ENCODE assay signal across 11 cellular contexts in genomic region chr4:76212301-76212700, GRCh38. TPM values are rescaled to one million over a fixed set of nuclear protein-coding genes. Genes with fewer than 3 reads are reported as not detected.
DNase-seq lines count a peak whose midpoint lies in the region; ATAC-seq, FAIRE-seq and TF ChIP-seq lines count a peak whose summit lies in the region.
"Had no signal": no experiment of that assay in that cellular context is flagged by ENCODE, and none has a peak within 500 bp of the region (broad histone marks: within the 10 kb centered on the region; RNA-seq: fewer than 3 reads in every experiment).

No MANE protein-coding gene starts in this region.

- FAIRE-seq in A549 (lab: Jason Lieb, UNC) = no peak
- FAIRE-seq: endometrium, urothelium cell line had no signal

- TF ChIP-seq CTCF in A549 (IDR thresholded peaks at IDR 0.05) (no peak), chondrocyte (IDR thresholded peaks at IDR 0.05) (no peak)

- H3K27ac Mint-ChIP-seq in chondrocyte (ENCODE audit: unreplicated experiment) = peak overlapping the region; percentile 99

- no peaks in the 10 kb centered on the region for H3K9me3 Mint-ChIP-seq in chondrocyte (ENCODE audit: low read depth)

- POLR2A ChIA-PET in A549 (lab: Yijun Ruan, JAX) = interaction anchor here (0.5 to 1.8 kb wide), 3 partner anchors 19 to 95 kb away, joined by 3 to 5 read pairs (median 3); no protein-coding TSS in a partner anchor

- H3K27ac ChIP-seq in A549 (peak overlapping the region; percentile 98 to 99; a peak in 5 of 6 replicates), HUES48 (ENCODE audit: low read depth, low read length) (no peak overlapping the region), muscle layer of duodenum (ENCODE audit: low read length) (peak overlapping the region; percentile 94)

- no peak for TF ChIP-seq EP300 in A549 (IDR thresholded peaks at IDR 0.05)

- CTCF ChIA-PET in A549 (lab: Yijun Ruan, JAX) = interaction anchor here (1.3 to 2.9 kb wide), 2 partner anchors 12 to 32 kb away, joined by 4 to 18 read pairs; no protein-coding TSS in a partner anchor

- peak overlapping the region; percentile 98 for H3K4me2 ChIP-seq in A549

- no peak for TF ChIP-seq POLR2A in A549 (IDR thresholded peaks at IDR 0.05; ENCODE audit: low read length)

- H3K9me3 ChIP-seq in A549 (no peaks in the 10 kb centered on the region), HUES48 (ENCODE audit: control insufficient read depth, insufficient read depth, low read length) (no peaks in the 10 kb centered on the region), muscle layer of duodenum (ENCODE audit: control insufficient read depth in 1 of 2, low read length in 2 of 2) (no peaks in the 10 kb centered on the region)

- H3K4me1 Mint-ChIP-seq in chondrocyte (ENCODE audit: low read depth) = peaks cover 59% of the 10 kb centered on the region

- H3K4me3 Mint-ChIP-seq in chondrocyte (ENCODE audit: unreplicated experiment) = peak overlapping the region; percentile 96

- 87% methylated on average over 2 of the region's 2 CpGs for WGBS in A549 (ENCODE audit: missing lambda C conversion rate)

- ATAC-seq in A549 (no peak), HG03460 (IDR thresholded peaks at IDR 0.05; ENCODE audit: unreplicated experiment) (no peak), GM19455 (IDR thresholded peaks at IDR 0.05; ENCODE audit: unreplicated experiment) (no peak)

- no peak for DNase-seq in A549 (ENCODE audit: low read depth in 1 of 2, low spot score in 1 of 2)
- DNase-seq in chondrocyte (ENCODE audit: low spot score) = no peak
- no peak for DNase-seq in T-helper 9 cell
- no peak for DNase-seq in NCI-H146 (lab: John Stamatoyannopoulos, UW)
- DNase-seq: NCI-H2029 had no signal

- no peaks in the 10 kb centered on the region for H3K36me3 ChIP-seq in HUES48 (ENCODE audit: control insufficient read depth, insufficient read depth, low read length)
- no peaks in the 10 kb centered on the region for H3K36me3 ChIP-seq in muscle layer of duodenum (ENCODE audit: control insufficient read depth in 1 of 2, insufficient read depth in 2 of 2, low read length in 2 of 2)

- H3K4me1 ChIP-seq in A549 (peaks cover 42% of the 10 kb centered on the region), HUES48 (ENCODE audit: control insufficient read depth, insufficient read depth, low read length) (peaks cover 25% of the 10 kb centered on the region), muscle layer of duodenum (ENCODE audit: control insufficient read depth in 1 of 2, insufficient read depth in 2 of 2, low read length in 2 of 2) (peaks cover 48 to 52% of the 10 kb centered on the region in 2 donors)

- TF ChIP-seq RAD21 in A549 (conservative IDR thresholded peaks at IDR 0.05 in 1 of 2, IDR thresholded peaks at IDR 0.05 in 1 of 2) = no peak

- H3K9ac ChIP-seq in HUES48 (ENCODE audit: low read depth, low read length) = no peak overlapping the region

- H3K27me3 ChIP-seq in HUES48 (ENCODE audit: control insufficient read depth, insufficient read depth, low read length) (peaks cover 5% of the 10 kb centered on the region; the same call in 1 of the 2 replicates), muscle layer of duodenum (ENCODE audit: low read depth, low read length) (no peaks in the 10 kb centered on the region)

- H3K4me3 ChIP-seq in A549 (peak overlapping the region; percentile 78), HUES48 (ENCODE audit: low read depth, low read length) (peak overlapping the region; percentile 82), muscle layer of duodenum (ENCODE audit: low read depth in 1 of 2, low read length in 2 of 2) (peak overlapping the region; percentile 71 to 81)

- H3K36me3 Mint-ChIP-seq in chondrocyte (ENCODE audit: low read depth) = no peaks in the 10 kb centered on the region

- no peaks in the 10 kb centered on the region for H3K27me3 Mint-ChIP-seq in chondrocyte (ENCODE audit: low read depth)

TF ChIP-seq in A549, 52 proteins besides CTCF, POLR2A, EP300 and RAD21:
- no peak for TF ChIP-seq POLR2AphosphoS2 (conservative IDR thresholded peaks at IDR 0.05; ENCODE audit: low read length)

RNA-seq across cellular contexts. Expression of gene SCARB2, which starts 1.3 kb away (rescaled TPM):
- 65.4 and 73.4 TPM in 2 replicates for polyA plus RNA-seq in A549 (2011; rRNA removed)
- polyA plus RNA-seq in A549 (2012; cell fraction: cytosol; rRNA removed) = 14.4 and 15.0 TPM in 2 replicates
- polyA plus RNA-seq in A549 (2012; cell fraction: nucleus; rRNA removed) = 11.6 and 16.1 TPM in 2 replicates
- polyA plus RNA-seq in A549 (2017; fragmentation: RNase III; extraction: RNeasy Plus Mini Kit Qiagen cat#74134 plus additional on column Dnase treatment) = 44.3 to 48.8 TPM (median 47.2 TPM) in 3 replicates
- 65.3 and 65.8 TPM in 2 replicates for polyA minus RNA-seq in A549 (2011; rRNA and poly(A)+ RNA removed)
- 145 to 165 TPM (median 155 TPM) in 3 replicates for total RNA-seq in chondrocyte

RNA-seq across cellular contexts. Expression of gene FAM47E, which starts 39.2 kb away (rescaled TPM):
- 0.65 and 0.85 TPM in 2 replicates for polyA plus RNA-seq in A549 (2011; rRNA removed)
- 0.10 and 0.20 TPM in 2 replicates for polyA plus RNA-seq in A549 (2012; cell fraction: cytosol; rRNA removed)
- 0.02 TPM in 1 of 2 replicates, not detected in the other for polyA plus RNA-seq in A549 (2012; cell fraction: nucleus; rRNA removed)
- polyA plus RNA-seq in A549 (2017; fragmentation: RNase III; extraction: RNeasy Plus Mini Kit Qiagen cat#74134 plus additional on column Dnase treatment) = 0.08 to 0.26 TPM (median 0.23 TPM) in 3 replicates
- polyA minus RNA-seq in A549 (2011; rRNA and poly(A)+ RNA removed) = 0.08 and 0.19 TPM in 2 replicates
- total RNA-seq in chondrocyte = 0.73 to 1.2 TPM (median 0.92 TPM) in 3 replicates
